In genomic region chr5:104540448-104540847, GRCh38 we compare ENCODE assay signal across 13 cellular contexts.
DNase-seq lines count a peak whose midpoint lies in the region; ATAC-seq, FAIRE-seq and TF ChIP-seq lines count a peak whose summit lies in the region.
"Had no signal": no experiment of that assay in that cellular context is flagged by ENCODE, and none has a peak within 500 bp of the region (broad histone marks: within the 10 kb centered on the region; RNA-seq: fewer than 3 reads in every experiment).

No MANE protein-coding gene starts in this region.

- no peak overlapping the region for H3K4me3 Mint-ChIP-seq in activated CD8-positive, alpha-beta memory T cell treated with anti-CD3 and anti-CD28 coated beads, Interleukin-2, amount 10 ng/mL, durations not matched to agents 7 days and 5 days
- H3K4me3 Mint-ChIP-seq: endodermal cell had no signal

- no peaks in the 10 kb centered on the region for H3K9me3 Mint-ChIP-seq in activated CD8-positive, alpha-beta memory T cell treated with anti-CD3 and anti-CD28 coated beads, Interleukin-2, amount 10 ng/mL, durations not matched to agents 7 days and 5 days (ENCODE audit: low read depth)
- H3K9me3 Mint-ChIP-seq: endodermal cell had no signal

- intact Hi-C loops in colonic mucosa (cut with DNase I), result no loop called here
- intact Hi-C loops in ovary (cut with DNase I), result no loop called here

- ATAC-seq in activated CD8-positive, alpha-beta memory T cell treated with anti-CD3 and anti-CD28 coated beads, Interleukin-2, amount 10 ng/mL, durations not matched to agents 7 days and 5 days, result no peak
- ATAC-seq in GM19328 (IDR thresholded peaks at IDR 0.05; ENCODE audit: unreplicated experiment), result no peak
- ATAC-seq in HG02610 (IDR thresholded peaks at IDR 0.05; ENCODE audit: unreplicated experiment), result no peak
- ATAC-seq: K562 had no signal

- H3K27me3 ChIP-seq in colonic mucosa, result no peaks in the 10 kb centered on the region
- no peaks in the 10 kb centered on the region for H3K27me3 ChIP-seq in ovary
- H3K27me3 ChIP-seq: upper lobe of left lung had no signal

- no peak for DNase-seq in H54 (ENCODE audit: insufficient read length, low spot score)
- peak; percentile 57 for DNase-seq in NCI-H226
- DNase-seq in colonic mucosa, result peak; percentile 32
- DNase-seq in ovary, result peak in 4 of 5 donors; percentile 12 to 22 (median 17)
- DNase-seq in DMS53 treated with DMSO at 0.1 percent for 48 hours (lab: John Stamatoyannopoulos, UW; ENCODE audit: unreplicated experiment), result no peak
- DNase-seq in activated CD8-positive, alpha-beta memory T cell treated with anti-CD3 and anti-CD28 coated beads, Interleukin-2, amount 10 ng/mL, durations not matched to agents 7 days and 5 days, result no peak
- DNase-seq: activated gamma-delta T cell, endodermal cell, upper lobe of left lung had no signal

- no peak for TF ChIP-seq CTCF in colonic mucosa (IDR thresholded peaks at IDR 0.05)
- no peak for TF ChIP-seq CTCF in ovary (IDR thresholded peaks at IDR 0.05)

- no peak for TF ChIP-seq POLR2A in H54 (IDR thresholded peaks at IDR 0.05; ENCODE audit: low read depth, low read length)
- TF ChIP-seq POLR2A in ovary (IDR thresholded peaks at IDR 0.05), result no peak

- H3K9ac ChIP-seq in colonic mucosa (ENCODE audit: low read depth in 2 of 2, low read length in 2 of 2), result no peak overlapping the region

- H3K4me3 ChIP-seq in colonic mucosa (no peak overlapping the region), ovary (no peak overlapping the region)
- H3K4me3 ChIP-seq: K562, upper lobe of left lung had no signal

- H3K9me3 ChIP-seq in colonic mucosa (no peaks in the 10 kb centered on the region), ovary (no peaks in the 10 kb centered on the region)
- H3K9me3 ChIP-seq: upper lobe of left lung had no signal

- CTCF ChIA-PET in activated CD8-positive, alpha-beta memory T cell treated with anti-CD3 and anti-CD28 coated beads, Interleukin-2, amount 10 ng/mL, durations not matched to agents 7 days and 5 days (lab: Charles Lee), result no interaction called here

- FAIRE-seq in H54 (lab: Jason Lieb, UNC), result peak; percentile 65
- FAIRE-seq: islet of Langerhans, K562 had no signal

- H3K27ac Mint-ChIP-seq in activated CD8-positive, alpha-beta memory T cell treated with anti-CD3 and anti-CD28 coated beads, Interleukin-2, amount 10 ng/mL, durations not matched to agents 7 days and 5 days, result no peak overlapping the region
- H3K27ac Mint-ChIP-seq: endodermal cell had no signal

- no peak for TF ChIP-seq EP300 in ovary (IDR thresholded peaks at IDR 0.05)

- H3K4me1 ChIP-seq in colonic mucosa (no peaks in the 10 kb centered on the region), ovary (ENCODE audit: insufficient read depth) (peaks cover 3% of the 10 kb centered on the region)
- H3K4me1 ChIP-seq: upper lobe of left lung had no signal

- no peaks in the 10 kb centered on the region for H3K36me3 Mint-ChIP-seq in activated CD8-positive, alpha-beta memory T cell treated with anti-CD3 and anti-CD28 coated beads, Interleukin-2, amount 10 ng/mL, durations not matched to agents 7 days and 5 days

- no peaks in the 10 kb centered on the region for H3K4me1 Mint-ChIP-seq in activated CD8-positive, alpha-beta memory T cell treated with anti-CD3 and anti-CD28 coated beads, Interleukin-2, amount 10 ng/mL, durations not matched to agents 7 days and 5 days

- WGBS in ovary, 3 donors, result 0 to 20% (median 1%) methylated on average over 1 of the region's 1 CpG

- no peaks in the 10 kb centered on the region for H3K27me3 Mint-ChIP-seq in activated CD8-positive, alpha-beta memory T cell treated with anti-CD3 and anti-CD28 coated beads, Interleukin-2, amount 10 ng/mL, durations not matched to agents 7 days and 5 days

- H3K27ac ChIP-seq in colonic mucosa (no peak overlapping the region), ovary (no peak overlapping the region)
- H3K27ac ChIP-seq: upper lobe of left lung had no signal

- H3K36me3 ChIP-seq in colonic mucosa (no peaks in the 10 kb centered on the region), ovary (no peaks in the 10 kb centered on the region)
- H3K36me3 ChIP-seq: upper lobe of left lung had no signal

Comparison
In these comparisons a context has a peak if more than half of its experiments do, and no peak if none do; other contexts are left out.
1. DNase-seq: peak in NCI-H226 (single experiment), colonic mucosa (single experiment) and ovary (4 of 5); none in H54 (single experiment), DMS53 treated with DMSO at 0.1 percent for 48 hours (single experiment) and activated CD8-positive, alpha-beta memory T cell treated with anti-CD3 and anti-CD28 coated beads, Interleukin-2, amount 10 ng/mL, durations not matched to agents 7 days and 5 days (single experiment).